Comparison of ENCODE assay signal across 18 cellular contexts in genomic region chr16:1528921-1529537, GRCh38. TPM values are rescaled to one million over a fixed set of nuclear protein-coding genes. Genes with fewer than 3 reads are reported as not detected.
"Had no signal": no experiment of that assay in that cellular context is flagged by ENCODE, and none has a peak within 500 bp of the region (broad histone marks: within the 10 kb centered on the region; RNA-seq: fewer than 3 reads in every experiment).

No MANE protein-coding gene starts in this region.

- H3K4me3 ChIP-seq: body of pancreas, gastrocnemius medialis, left lung, ovary, stomach, thoracic aorta had no signal

- H3K4me3 Mint-ChIP-seq: central memory CD8-positive, alpha-beta T cell; naive B cell had no signal

- H3K27me3 ChIP-seq: body of pancreas, gastrocnemius medialis, ovary, stomach had no signal

- ATAC-seq: body of pancreas, gastrocnemius medialis, left lung had no signal

- H3K27me3 Mint-ChIP-seq: central memory CD8-positive, alpha-beta T cell had no signal

- DNase-seq: activated CD4-positive, alpha-beta T cell treated with anti-CD3 and anti-CD28 coated beads, Interleukin-2, amount 50 U/mL, for 48 hours; activated CD4-positive, CD25-positive, alpha-beta regulatory T cell; activated CD8-positive, alpha-beta memory T cell treated with anti-CD3 and anti-CD28 coated beads, Interleukin-2, amount 50 U/mL, for 4 hours; activated naive CD4-positive, alpha-beta T cell treated with anti-CD3 and anti-CD28 coated beads, Interleukin-2, amount 50 U/mL, for 16 hours; amniotic stem cell; body of pancreas; cortex of kidney; effector CD8-positive, alpha-beta T cell; gastrocnemius medialis; naive B cell; ovary; stomach had no signal

- H3K9me3 Mint-ChIP-seq: central memory CD8-positive, alpha-beta T cell had no signal

- H3K36me3 ChIP-seq: gastrocnemius medialis, ovary, thoracic aorta had no signal

- H3K36me3 Mint-ChIP-seq: naive B cell had no signal

- H3K9me3 ChIP-seq: body of pancreas, gastrocnemius medialis, left lung, ovary, stomach, thoracic aorta had no signal

- H3K27ac ChIP-seq: left lung, ovary, thoracic aorta had no signal

RNA-seq across cellular contexts. Expression of gene PTX4, which starts 40.3 kb away (rescaled TPM):
- total RNA-seq: body of pancreas; fibroblast of lung; left lung; stomach; T-helper 1 cell treated with Interleukin-12 subunit alpha and Interleukin-12 subunit beta and Interleukin-4 antibody, amounts not matched to agents 30 ng/mL and 1 ng/mL, for 36 hours had no signal
- polyA plus RNA-seq: fibroblast of lung, keratinocyte, stomach had no signal
